In the genomic region with DNA sequence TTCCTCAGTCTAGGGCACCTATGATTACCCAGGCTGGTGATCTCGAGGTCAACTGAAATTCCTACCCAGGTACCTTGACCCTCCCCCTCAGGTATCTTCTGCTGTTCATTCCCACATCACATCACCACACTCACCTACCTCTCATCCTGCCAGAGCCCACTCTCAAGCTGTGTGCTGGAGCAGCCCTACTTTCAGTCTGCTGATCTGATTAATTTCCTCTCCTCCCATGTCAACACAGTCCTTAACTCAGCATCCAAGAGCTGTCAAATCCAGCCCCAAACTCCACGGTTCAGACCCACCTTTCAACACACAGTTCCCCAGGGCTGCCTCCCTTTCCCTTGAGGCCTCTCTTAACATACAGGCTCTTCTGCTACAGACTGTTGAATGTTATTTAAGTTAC, we compare ENCODE assay signal across 18 cellular contexts. TPM values are rescaled to one million over a fixed set of nuclear protein-coding genes. Genes with fewer than 3 reads are reported as not detected.
DNase-seq lines count a peak whose midpoint lies in the region; ATAC-seq and TF ChIP-seq lines count a peak whose summit lies in the region.
"Had no signal": no experiment of that assay in that cellular context is flagged by ENCODE, and none has a peak within 500 bp of the region (broad histone marks: within the 10 kb centered on the region; RNA-seq: fewer than 3 reads in every experiment).

No MANE protein-coding gene starts in this region.

- no peak for DNase-seq in activated CD8-positive, alpha-beta memory T cell treated with anti-CD3 and anti-CD28 coated beads, Interleukin-2, amount 10 ng/mL, durations not matched to agents 7 days and 5 days
- no peak for DNase-seq in activated CD8-positive, alpha-beta memory T cell treated with anti-CD3 and anti-CD28 coated beads, Interleukin-2, amount 50 U/mL, for 48 hours
- DNase-seq in HFFc6, result no peak
- no peak for DNase-seq in effector memory CD8-positive, alpha-beta T cell
- no peak for DNase-seq in trophoblast cell
- DNase-seq in GM10248 (ENCODE audit: extremely low spot score), result no peak
- DNase-seq: mesenchymal stem cell, NCI-H2029 treated with DMSO at 0.1 percent for 48 hours, NCI-H69, occipital lobe had no signal

- peaks cover 5% of the 10 kb centered on the region for H3K79me1 ChIP-seq in trophoblast cell (ENCODE audit: low read length)

- H2BK12ac ChIP-seq in trophoblast cell (ENCODE audit: low read length), result no peak overlapping the region

- H2BK5ac ChIP-seq in trophoblast cell (ENCODE audit: low read depth, low read length, poor library complexity), result no peak overlapping the region

- H2AK5ac ChIP-seq in trophoblast cell (ENCODE audit: low read length), result no peak overlapping the region

- H3K9me3 Mint-ChIP-seq in activated CD8-positive, alpha-beta memory T cell treated with anti-CD3 and anti-CD28 coated beads, Interleukin-2, amount 10 ng/mL, durations not matched to agents 7 days and 5 days (ENCODE audit: low read depth), result no peaks in the 10 kb centered on the region
- H3K9me3 Mint-ChIP-seq in HFFc6, result no peaks in the 10 kb centered on the region
- H3K9me3 Mint-ChIP-seq in effector memory CD8-positive, alpha-beta T cell, result no peaks in the 10 kb centered on the region

- H3K36me3 ChIP-seq in trophoblast cell (ENCODE audit: control insufficient read depth in 1 of 2, insufficient read depth in 2 of 2, low read length in 2 of 2), result peaks cover 54 to 75% of the 10 kb centered on the region in 2 experiments

- ATAC-seq in activated CD8-positive, alpha-beta memory T cell treated with anti-CD3 and anti-CD28 coated beads, Interleukin-2, amount 10 ng/mL, durations not matched to agents 7 days and 5 days, result no peak
- no peak for ATAC-seq in effector memory CD8-positive, alpha-beta T cell (replicated peaks)
- ATAC-seq in HG02642 (IDR thresholded peaks at IDR 0.05; ENCODE audit: poor library complexity, unreplicated experiment) (no peak), GM18870 (IDR thresholded peaks at IDR 0.05; ENCODE audit: unreplicated experiment) (no peak)
- ATAC-seq: esophagus mucosa, HepG2 had no signal

- no peaks in the 10 kb centered on the region for H3K27me3 ChIP-seq in trophoblast cell (ENCODE audit: insufficient read depth, low read length)
- H3K27me3 ChIP-seq: ascending aorta had no signal

- peaks cover 69% of the 10 kb centered on the region for H3K36me3 Mint-ChIP-seq in activated CD8-positive, alpha-beta memory T cell treated with anti-CD3 and anti-CD28 coated beads, Interleukin-2, amount 10 ng/mL, durations not matched to agents 7 days and 5 days
- H3K36me3 Mint-ChIP-seq in HFFc6 (ENCODE audit: low read depth), result peaks cover 50% of the 10 kb centered on the region; the same call in 1 of the 2 replicates
- H3K36me3 Mint-ChIP-seq in effector memory CD8-positive, alpha-beta T cell (ENCODE audit: insufficient read depth), result peaks cover 99% of the 10 kb centered on the region

- H3K4me1 Mint-ChIP-seq in activated CD8-positive, alpha-beta memory T cell treated with anti-CD3 and anti-CD28 coated beads, Interleukin-2, amount 10 ng/mL, durations not matched to agents 7 days and 5 days, result peaks cover 31% of the 10 kb centered on the region
- peaks cover 8% of the 10 kb centered on the region; the same call in 1 of the 2 replicates for H3K4me1 Mint-ChIP-seq in HFFc6 (ENCODE audit: low read depth)
- peaks cover 43 to 66% of the 10 kb centered on the region in 2 donors for H3K4me1 Mint-ChIP-seq in effector memory CD8-positive, alpha-beta T cell (ENCODE audit: low read depth in 2 of 2)

- no peak overlapping the region for H3K9ac ChIP-seq in trophoblast cell (ENCODE audit: low read length)

- no peak overlapping the region for H3K23ac ChIP-seq in trophoblast cell (ENCODE audit: low read length)

- peaks cover under 1 to 15% of the 10 kb centered on the region in 2 experiments for H3K4me1 ChIP-seq in trophoblast cell (ENCODE audit: control insufficient read depth in 1 of 2, insufficient read depth in 2 of 2, low read length in 2 of 2)
- H3K4me1 ChIP-seq: ascending aorta had no signal

- no peaks in the 10 kb centered on the region for H3K27me3 Mint-ChIP-seq in activated CD8-positive, alpha-beta memory T cell treated with anti-CD3 and anti-CD28 coated beads, Interleukin-2, amount 10 ng/mL, durations not matched to agents 7 days and 5 days
- no peaks in the 10 kb centered on the region for H3K27me3 Mint-ChIP-seq in HFFc6 (ENCODE audit: insufficient read depth)
- no peaks in the 10 kb centered on the region for H3K27me3 Mint-ChIP-seq in effector memory CD8-positive, alpha-beta T cell

- H4K8ac ChIP-seq in trophoblast cell (ENCODE audit: low read depth, low read length), result no peak overlapping the region

- H4K91ac ChIP-seq in trophoblast cell (ENCODE audit: low read depth, low read length), result no peak overlapping the region

- no peak overlapping the region for H2AFZ ChIP-seq in trophoblast cell (ENCODE audit: insufficient read depth, low read length, poor library complexity)

- TF ChIP-seq CTCF in HFFc6 (IDR thresholded peaks at IDR 0.05) (no peak), GM10248 (IDR thresholded peaks at IDR 0.05; ENCODE audit: control extremely low read depth, extremely low read depth, low read depth, missing control alignments) (no peak)

- no peak overlapping the region for H3K4me3 ChIP-seq in trophoblast cell (ENCODE audit: low read depth, low read length)
- H3K4me3 ChIP-seq: ascending aorta, coronary artery, SK-N-MC had no signal

- POLR2A ChIA-PET in GM10248 (lab: Yijun Ruan, JAX), result no interaction called here

- no CpG with 5 or more reads among the region's 2 CpGs for WGBS in trophoblast cell (ENCODE audit: extremely low coverage, insufficient coverage, insufficient read length)

- H3K4me3 Mint-ChIP-seq in activated CD8-positive, alpha-beta memory T cell treated with anti-CD3 and anti-CD28 coated beads, Interleukin-2, amount 10 ng/mL, durations not matched to agents 7 days and 5 days, result no peak overlapping the region
- no peak overlapping the region for H3K4me3 Mint-ChIP-seq in HFFc6
- no peak overlapping the region for H3K4me3 Mint-ChIP-seq in effector memory CD8-positive, alpha-beta T cell

- H3K4ac ChIP-seq in trophoblast cell (ENCODE audit: low read depth, low read length), result no peak overlapping the region

- peaks cover 2% of the 10 kb centered on the region for H3K79me2 ChIP-seq in trophoblast cell (ENCODE audit: control insufficient read depth, insufficient read depth, low read length, poor library complexity)

- no peak overlapping the region for H4K12ac ChIP-seq in trophoblast cell (ENCODE audit: low read depth, low read length)

- no peaks in the 10 kb centered on the region for H3K9me3 ChIP-seq in trophoblast cell (ENCODE audit: insufficient read depth, low read depth, low read length)
- H3K9me3 ChIP-seq: ascending aorta had no signal

- no peak overlapping the region for H3K4me2 ChIP-seq in trophoblast cell (ENCODE audit: low read length)

- peak overlapping the region; percentile 2 for H3K18ac ChIP-seq in trophoblast cell (ENCODE audit: low read length)

- no peak overlapping the region for H2BK120ac ChIP-seq in trophoblast cell (ENCODE audit: insufficient read depth, low read length, poor library complexity)

- no peak overlapping the region for H3K27ac ChIP-seq in trophoblast cell (ENCODE audit: low read depth, low read length)
- H3K27ac ChIP-seq: ascending aorta, coronary artery, SK-N-MC, VCaP had no signal

- CTCF ChIA-PET in activated CD8-positive, alpha-beta memory T cell treated with anti-CD3 and anti-CD28 coated beads, Interleukin-2, amount 10 ng/mL, durations not matched to agents 7 days and 5 days (lab: Charles Lee), result no interaction called here
- CTCF ChIA-PET in GM10248 (lab: Yijun Ruan, JAX), result interaction anchor here (1.2 kb wide), 2 partner anchors 17 to 73 kb away, joined by 3 to 4 read pairs; no protein-coding TSS in a partner anchor

- no peak overlapping the region for H3K14ac ChIP-seq in trophoblast cell (ENCODE audit: low read length)

- peak overlapping the region; percentile 8 for H3K27ac Mint-ChIP-seq in activated CD8-positive, alpha-beta memory T cell treated with anti-CD3 and anti-CD28 coated beads, Interleukin-2, amount 10 ng/mL, durations not matched to agents 7 days and 5 days
- H3K27ac Mint-ChIP-seq in HFFc6, result peak overlapping the region; percentile 13
- H3K27ac Mint-ChIP-seq in effector memory CD8-positive, alpha-beta T cell, result peak overlapping the region; percentile 65 to 84

RNA-seq across cellular contexts. Expression of gene EZR, which starts 42.4 kb away (rescaled TPM):
- total RNA-seq in activated CD8-positive, alpha-beta memory T cell treated with anti-CD3 and anti-CD28 coated beads, Interleukin-2, amount 10 ng/mL, durations not matched to agents 7 days and 5 days, result 100 to 1,000 TPM; 187 to 214 TPM
- 100 to 1,000 TPM; 118 to 183 (median 178) TPM for total RNA-seq in HFFc6 (2021; fragmentation: NEBNext Ultra II Directional; extraction: Animal tissue kit (Norgen Biotek cat#: 25700))
- 490 and 492 TPM in 2 replicates for polyA plus RNA-seq in trophoblast cell (2013)

Comparison
In these comparisons a context has a peak if more than half of its experiments do, and no peak if none do; other contexts are left out.
1. H3K27ac Mint-ChIP-seq: peak in every context shown above with its lines; median percentile 74 in effector memory CD8-positive, alpha-beta T cell; 13 in HFFc6; 8 in activated CD8-positive, alpha-beta memory T cell treated with anti-CD3 and anti-CD28 coated beads, Interleukin-2, amount 10 ng/mL, durations not matched to agents 7 days and 5 days.